Comparison of ENCODE assay signal across 8 cellular contexts in the genomic region with DNA sequence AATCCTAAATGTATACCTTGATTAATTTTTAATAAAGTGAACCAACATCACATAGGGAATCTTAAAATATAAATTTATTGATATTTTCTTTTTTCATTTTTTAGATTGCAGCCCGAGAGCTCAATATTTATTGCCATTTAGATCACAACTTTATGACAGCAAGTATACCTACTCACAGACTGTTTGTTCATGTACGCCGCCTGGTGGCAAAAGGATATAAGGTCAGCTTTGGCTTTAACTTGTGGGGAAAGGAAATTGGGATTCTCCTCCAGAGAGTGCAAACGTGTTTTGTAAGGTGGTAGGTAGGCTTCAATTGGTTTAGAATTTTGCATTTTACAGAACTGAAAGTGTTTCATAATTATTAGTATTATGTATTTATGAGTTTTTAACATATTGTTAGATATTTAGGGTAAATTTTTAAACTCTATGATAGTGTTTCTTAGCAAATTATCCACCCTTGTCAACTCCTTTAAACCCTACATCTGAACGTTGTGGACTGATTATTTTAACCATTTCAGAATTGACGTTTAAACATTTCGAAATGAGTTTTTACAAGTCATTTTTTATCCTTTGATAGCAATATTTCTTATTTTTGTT.
DNase-seq lines count a peak whose midpoint lies in the region; TF ChIP-seq lines count a peak whose summit lies in the region.

No MANE protein-coding gene starts in this region.

- TF ChIP-seq CTCF in AG10803 (conservative IDR thresholded peaks at IDR 0.05; ENCODE audit: low read length): peak; percentile 94

- H3K4me3 ChIP-seq in AG10803 (ENCODE audit: low read length): no peak overlapping the region

- DNase-seq in AG10803 (ENCODE audit: low read depth) (peak; percentile 68), GM19238 (ENCODE audit: insufficient read length, low spot score) (peak; percentile 24), NCI-H146 (lab: John Stamatoyannopoulos, UW) (peak; percentile 59), T1000 (lab: John Stamatoyannopoulos, UW) (peak; percentile 1), astrocyte of the hippocampus (ENCODE audit: low read depth, low spot score) (peak; percentile 81), hippocampal formation (lab: John Stamatoyannopoulos, UW) (peak; percentile 17 to 69), smooth muscle cell of the brain vasculature (ENCODE audit: low read depth, low spot score) (peak; percentile 52), OCI-M2 (lab: John Stamatoyannopoulos, UW; ENCODE audit: unreplicated experiment) (no peak)
